In genomic region chr11:118659314-118659939, GRCh38 we compare ENCODE assay signal across 8 cellular contexts. TPM values are rescaled to one million over a fixed set of nuclear protein-coding genes. Genes with fewer than 3 reads are reported as not detected.
A peak's percentile ranks its signal among the peaks of the same experiment; 100 is the strongest.
DNase-seq lines count a peak whose midpoint lies in the region; TF ChIP-seq lines count a peak whose summit lies in the region.

No MANE protein-coding gene starts in this region.

- H3K27me3 Mint-ChIP-seq in endothelial cell (ENCODE audit: unreplicated experiment) (peaks cover 10% of the 10 kb centered on the region), mesothelial cell of epicardium (ENCODE audit: low read depth) (no peaks in the 10 kb centered on the region)

- H3K4me1 ChIP-seq in HUES6 (ENCODE audit: control insufficient read depth, insufficient read depth, low read length) (peaks cover 51% of the 10 kb centered on the region), NT2/D1 (ENCODE audit: insufficient read depth, insufficient read length) (peaks cover 37% of the 10 kb centered on the region)

- H3K9me3 ChIP-seq in HUES6 (ENCODE audit: control insufficient read depth, insufficient read depth, low read depth, low read length) = no peaks in the 10 kb centered on the region
- H3K9me3 ChIP-seq in NT2/D1 (ENCODE audit: insufficient read depth, low read length) = no peaks in the 10 kb centered on the region

- H3K4me1 Mint-ChIP-seq in endothelial cell (ENCODE audit: unreplicated experiment) (peaks cover 8% of the 10 kb centered on the region), mesothelial cell of epicardium (peaks cover 14% of the 10 kb centered on the region)

- H3K36me3 Mint-ChIP-seq in endothelial cell (ENCODE audit: low read depth, unreplicated experiment) (peaks cover 13% of the 10 kb centered on the region), mesothelial cell of epicardium (peaks cover 8% of the 10 kb centered on the region)

- peak; percentile 94 for TF ChIP-seq CTCF in AG09309 (IDR thresholded peaks at IDR 0.05; ENCODE audit: control insufficient read depth, insufficient read depth, low read depth, low read length, missing control alignments)
- peak; percentile 95 for TF ChIP-seq CTCF in endothelial cell (IDR thresholded peaks at IDR 0.05; ENCODE audit: unreplicated experiment)
- peak; percentile 87 for TF ChIP-seq CTCF in mesothelial cell of epicardium (IDR thresholded peaks at IDR 0.05; ENCODE audit: unreplicated experiment)

- no peak overlapping the region for H3K4me3 Mint-ChIP-seq in endothelial cell (ENCODE audit: unreplicated experiment)
- peak overlapping the region; percentile 26 for H3K4me3 Mint-ChIP-seq in mesothelial cell of epicardium

- H3K27me3 ChIP-seq in HUES6 (ENCODE audit: control insufficient read depth, insufficient read depth, low read length) (no peaks in the 10 kb centered on the region), NT2/D1 (ENCODE audit: insufficient read depth, insufficient read length) (no peaks in the 10 kb centered on the region)

- H3K9ac ChIP-seq in HUES6 (ENCODE audit: low read length) (no peak overlapping the region), NT2/D1 (ENCODE audit: insufficient read length, low read depth) (peak overlapping the region; percentile 32)

- H3K9me3 Mint-ChIP-seq in endothelial cell (ENCODE audit: unreplicated experiment) (no peaks in the 10 kb centered on the region), mesothelial cell of epicardium (no peaks in the 10 kb centered on the region)

- H3K4me3 ChIP-seq in AG09309 (ENCODE audit: control insufficient read depth, low read depth, low read length) (no peak overlapping the region), HUES6 (ENCODE audit: low read depth, low read length) (peak overlapping the region; percentile 17; the same call in 1 of the 2 replicates), NT2/D1 (ENCODE audit: insufficient read length, low read depth) (no peak overlapping the region)

- H3K27ac ChIP-seq in HUES6 (ENCODE audit: low read depth, low read length) = no peak overlapping the region

- H3K27ac Mint-ChIP-seq in endothelial cell (ENCODE audit: unreplicated experiment) = no peak overlapping the region
- peak overlapping the region; percentile 36 for H3K27ac Mint-ChIP-seq in mesothelial cell of epicardium

- H3K36me3 ChIP-seq in HUES6 (ENCODE audit: control insufficient read depth, insufficient read depth, low read length) = peaks cover 26% of the 10 kb centered on the region
- H3K36me3 ChIP-seq in NT2/D1 (ENCODE audit: insufficient read depth, insufficient read length, low read length) = peaks cover 36% of the 10 kb centered on the region

- DNase-seq in AG09309 (ENCODE audit: low read depth) (peak; percentile 17), GM19238 (ENCODE audit: insufficient read length, low spot score) (peak; percentile 90), NT2/D1 (ENCODE audit: low read depth, low spot score) (peak; percentile 85), endothelial cell (ENCODE audit: low spot score) (peak; percentile 99), mesothelial cell of epicardium (ENCODE audit: low spot score in 2 of 2, unreplicated experiment in 2 of 2) (peak; percentile 73 to 95)
- DNase-seq in activated CD8-positive, alpha-beta memory T cell treated with anti-CD3 and anti-CD28 coated beads, Interleukin-2, amount 50 U/mL, for 24 hours (ENCODE audit: extremely low read depth) = peak; percentile 66
- peak; percentile 79 to 83 for DNase-seq in stimulated activated CD8-positive, alpha-beta memory T cell treated with anti-CD3 and anti-CD28 coated beads, Interleukin-15, amount 100 ng/mL, for 48 hours (ENCODE audit: low read depth in 2 of 2)

RNA-seq across cellular contexts. Expression of gene TREH, which starts 20.0 kb away (rescaled TPM):
- total RNA-seq in endothelial cell (ENCODE audit: unreplicated experiment) = not detected
- total RNA-seq in mesothelial cell of epicardium = 0.11 TPM in 1 of 3 replicates, not detected in the others

RNA-seq across cellular contexts. Expression of gene PHLDB1, which starts 52.0 kb away (rescaled TPM):
- 45.4 TPM for total RNA-seq in endothelial cell (ENCODE audit: unreplicated experiment)
- 138 to 148 TPM (median 139 TPM) in 3 replicates for total RNA-seq in mesothelial cell of epicardium

Comparison
In these comparisons a context has a peak if more than half of its experiments do, and no peak if none do; other contexts are left out.
1. DNase-seq: peak in every context shown above with its lines; median percentile 99 in endothelial cell; 90 in GM19238; 85 in NT2/D1; 84 in mesothelial cell of epicardium; 81 in stimulated activated CD8-positive, alpha-beta memory T cell treated with anti-CD3 and anti-CD28 coated beads, Interleukin-15, amount 100 ng/mL, for 48 hours; 66 in activated CD8-positive, alpha-beta memory T cell treated with anti-CD3 and anti-CD28 coated beads, Interleukin-2, amount 50 U/mL, for 24 hours; 17 in AG09309.